In genomic region chr17:75824591-75825518, GRCh38 we compare ENCODE assay signal across 1 cellular context.
TF ChIP-seq lines count a peak whose summit lies in the region.

No MANE protein-coding gene starts in this region.

TF ChIP-seq in K562, 482 proteins besides CTCF, POLR2A, EP300 and RAD21 (continued from another document):
- TF ChIP-seq RERE (CRISPR knock-in tag; IDR thresholded peaks at IDR 0.05; ENCODE audit: borderline replicate concordance) = no peak
- TF ChIP-seq HDAC6 (IDR thresholded peaks at IDR 0.05; ENCODE audit: low read depth, low read length) = no peak
- no peak for TF ChIP-seq FUS (optimal IDR thresholded peaks at IDR 0.05; ENCODE audit: low read depth, low read length)
- TF ChIP-seq MED1 (CRISPR knock-in tag; IDR thresholded peaks at IDR 0.05; ENCODE audit: borderline replicate concordance) = no peak
- no peak for TF ChIP-seq FOXP1 (CRISPR knock-in tag; IDR thresholded peaks at IDR 0.05)
- no peak for TF ChIP-seq ZSCAN32 (CRISPR knock-in tag; IDR thresholded peaks at IDR 0.05)
- peak; percentile 29 for TF ChIP-seq RBM22 (IDR thresholded peaks at IDR 0.05; ENCODE audit: low read depth, low read length, poor library complexity, severe bottlenecking)
- TF ChIP-seq PHB (CRISPR knock-in tag; IDR thresholded peaks at IDR 0.05) = no peak
- TF ChIP-seq PTRF (tag; IDR thresholded peaks at IDR 0.05) = no peak
